In genomic region chr17:51161541-51161940, GRCh38 we compare ENCODE assay signal across 27 cellular contexts.
"Had no signal": no experiment of that assay in that cellular context is flagged by ENCODE, and none has a peak within 500 bp of the region (broad histone marks: within the 10 kb centered on the region; RNA-seq: fewer than 3 reads in every experiment).

No MANE protein-coding gene starts in this region.

- DNase-seq: activated CD4-positive, alpha-beta T cell treated with anti-CD3 and anti-CD28 coated beads, Interleukin-2, amount 50 U/mL, for 4 hours; activated CD4-positive, CD25-positive, alpha-beta regulatory T cell treated with anti-CD3 and anti-CD28 coated beads, Interleukin-2, amount 50 U/mL, for 72 hours; activated naive CD4-positive, alpha-beta T cell treated with Interleukin-2 at 50 U/mL for 16 hours; anterior cingulate cortex; caudate nucleus; effector CD4-positive, alpha-beta T cell; erythroblast; foreskin fibroblast; kidney; lower lobe of right lung; naive thymus-derived CD4-positive, alpha-beta T cell; occipital lobe; retina; sigmoid colon; stimulated activated CD4-positive, alpha-beta T cell treated with anti-CD3 and anti-CD28 coated beads, Interleukin-15, amount 100 ng/mL, for 24 hours; stomach; transverse colon; uterus; WERI-Rb-1 had no signal

- H3K9me3 ChIP-seq: lower lobe of right lung, sigmoid colon, stomach, transverse colon, uterus had no signal

- H3K4me3 Mint-ChIP-seq: dendritic cell treated with granulocyte-macrophage colony-stimulating factor and Interleukin-4, amounts not matched to agents 40 ng/mL and 50 ng/mL, for 4 days; stimulated activated memory B cell treated with anti-CD40 and anti-IgM and Interleukin-4, amounts not matched to agents 10 μg/mL and 1 μg/mL and 100 μg/mL, for 72 hours; T-helper 2 cell treated with Interferon-gamma antibody and Interleukin-4, amounts not matched to agents 5 μg/mL and 100 μg/mL, for 36 hours had no signal

- H3K27me3 ChIP-seq: sigmoid colon, stomach, transverse colon, uterus had no signal

- H3K27me3 Mint-ChIP-seq: dendritic cell treated with granulocyte-macrophage colony-stimulating factor and Interleukin-4, amounts not matched to agents 40 ng/mL and 50 ng/mL, for 4 days; naive thymus-derived CD4-positive, alpha-beta T cell; stimulated activated memory B cell treated with anti-CD40 and anti-IgM and Interleukin-4, amounts not matched to agents 10 μg/mL and 1 μg/mL and 100 μg/mL, for 72 hours had no signal

- H3K36me3 ChIP-seq: uterus had no signal

- H3K4me2 ChIP-seq: smooth muscle cell had no signal

- H3K4me3 ChIP-seq: lower lobe of right lung, sigmoid colon, smooth muscle cell, stomach, transverse colon, uterus had no signal

- FAIRE-seq: endometrium, kidney, TTC549 had no signal

- ATAC-seq: lower lobe of right lung; naive thymus-derived CD4-positive, alpha-beta T cell; stimulated activated memory B cell treated with anti-CD40 and anti-IgM and Interleukin-4, amounts not matched to agents 10 μg/mL and 1 μg/mL and 100 μg/mL, for 72 hours had no signal

- H3K9me3 Mint-ChIP-seq: brain; dendritic cell treated with granulocyte-macrophage colony-stimulating factor and Interleukin-4, amounts not matched to agents 40 ng/mL and 50 ng/mL, for 4 days; naive thymus-derived CD4-positive, alpha-beta T cell; neural crest cell; stimulated activated memory B cell treated with anti-CD40 and anti-IgM and Interleukin-4, amounts not matched to agents 10 μg/mL and 1 μg/mL and 100 μg/mL, for 72 hours; T-helper 2 cell treated with Interferon-gamma antibody and Interleukin-4, amounts not matched to agents 5 μg/mL and 100 μg/mL, for 36 hours had no signal

- H3K27ac Mint-ChIP-seq: dendritic cell treated with granulocyte-macrophage colony-stimulating factor and Interleukin-4, amounts not matched to agents 40 ng/mL and 50 ng/mL, for 4 days; T-helper 2 cell treated with Interferon-gamma antibody and Interleukin-4, amounts not matched to agents 5 μg/mL and 100 μg/mL, for 36 hours had no signal

- H3K27ac ChIP-seq: lower lobe of right lung, sigmoid colon, stomach, transverse colon, uterus, WERI-Rb-1 had no signal
